Comparison of ENCODE assay signal across 1 cellular context in the genomic region with DNA sequence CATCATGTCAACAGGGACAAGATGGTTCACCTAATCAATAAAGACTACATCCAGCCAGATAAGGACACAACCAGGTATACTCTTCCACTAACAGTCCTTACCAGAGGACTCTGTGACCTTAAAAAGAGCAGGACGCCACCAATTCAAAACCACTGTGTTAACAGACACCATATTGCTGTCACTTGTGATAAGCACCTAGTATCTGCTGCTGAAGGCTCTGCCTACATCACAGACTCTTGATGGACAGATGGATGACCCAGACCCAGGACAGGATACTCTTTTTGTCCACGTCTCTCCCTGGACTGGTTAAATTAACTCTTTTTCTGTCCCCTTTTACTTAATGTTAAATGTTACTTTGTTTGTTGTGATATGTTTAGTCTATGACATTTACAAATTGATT.
TF ChIP-seq lines count a peak whose summit lies in the region.

No MANE protein-coding gene starts in this region.

TF ChIP-seq in K562, 482 proteins besides CTCF, POLR2A, EP300 and RAD21 (continued from another document):
- TF ChIP-seq, protein P1, sequence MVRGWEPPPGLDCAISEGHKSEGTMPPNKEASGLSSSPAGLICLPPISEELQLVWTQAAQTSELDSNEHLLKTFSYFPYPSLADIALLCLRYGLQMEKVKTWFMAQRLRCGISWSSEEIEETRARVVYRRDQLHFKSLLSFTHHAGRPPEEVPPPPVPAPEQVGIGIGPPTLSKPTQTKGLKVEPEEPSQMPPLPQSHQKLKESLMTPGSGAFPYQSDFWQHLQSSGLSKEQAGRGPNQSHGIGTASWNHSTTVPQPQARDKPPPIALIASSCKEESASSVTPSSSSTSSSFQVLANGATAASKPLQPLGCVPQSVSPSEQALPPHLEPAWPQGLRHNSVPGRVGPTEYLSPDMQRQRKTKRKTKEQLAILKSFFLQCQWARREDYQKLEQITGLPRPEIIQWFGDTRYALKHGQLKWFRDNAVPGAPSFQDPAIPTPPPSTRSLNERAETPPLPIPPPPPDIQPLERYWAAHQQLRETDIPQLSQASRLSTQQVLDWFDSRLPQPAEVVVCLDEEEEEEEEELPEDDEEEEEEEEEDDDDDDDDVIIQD (CRISPR knock-in tag; IDR thresholded peaks at IDR 0.05) = no peak
